Comparison of ENCODE assay signal across 9 cellular contexts in the genomic region with DNA sequence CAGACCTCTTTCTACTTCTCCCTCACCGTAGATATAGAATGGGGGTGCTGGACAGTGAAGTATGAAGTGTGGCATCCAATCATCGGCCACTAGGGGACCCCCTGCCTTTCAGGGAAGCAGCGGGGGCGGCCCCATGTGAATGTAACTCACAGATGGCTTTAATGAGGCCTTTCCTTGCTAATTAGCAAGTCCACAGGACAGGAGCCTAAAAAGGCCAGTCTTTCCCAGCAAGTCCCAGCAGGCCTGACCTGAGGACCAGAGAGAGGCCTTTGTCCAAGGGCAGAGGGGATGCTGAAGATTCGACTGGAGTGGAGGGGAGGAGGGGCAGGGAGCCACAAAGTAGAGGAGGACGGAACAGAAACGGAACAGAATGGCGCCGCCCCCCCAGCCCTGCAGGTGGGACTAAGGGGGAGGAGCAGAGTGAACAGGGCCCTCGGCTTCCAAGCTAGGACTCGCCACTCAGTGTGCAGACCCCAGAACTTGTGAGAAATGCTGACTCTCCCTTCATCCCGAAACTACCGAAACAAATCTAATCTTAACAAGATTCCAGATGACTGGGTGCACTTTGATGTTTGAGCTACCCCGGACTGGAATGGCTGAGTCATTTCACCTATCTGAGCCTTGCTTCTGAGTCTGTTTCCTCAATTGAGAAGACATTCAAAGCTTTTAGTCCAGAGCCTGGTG. TPM values are rescaled to one million over a fixed set of nuclear protein-coding genes. Genes with fewer than 3 reads are reported as not detected.
DNase-seq lines count a peak whose midpoint lies in the region; ATAC-seq, FAIRE-seq and TF ChIP-seq lines count a peak whose summit lies in the region.
"Had no signal": no experiment of that assay in that cellular context is flagged by ENCODE, and none has a peak within 500 bp of the region (broad histone marks: within the 10 kb centered on the region; RNA-seq: fewer than 3 reads in every experiment).

No MANE protein-coding gene starts in this region.

- H3K9me3 Mint-ChIP-seq in nephron progenitor cell, result peaks cover 2% of the 10 kb centered on the region

- no peak overlapping the region for H3K4me3 ChIP-seq in A549
- peak overlapping the region; percentile 36 for H3K4me3 ChIP-seq in OCI-LY7 (ENCODE audit: low read depth, low read length, poor library complexity, severe bottlenecking)

- peak overlapping the region; percentile 70 for H3K4me3 Mint-ChIP-seq in nephron progenitor cell

- no peaks in the 10 kb centered on the region for H3K9me2 ChIP-seq in OCI-LY7 (ENCODE audit: insufficient read depth, low read length)

- POLR2A ChIA-PET in A549 (lab: Yijun Ruan, JAX), result interaction anchor here (0.8 to 1.1 kb wide), 3 partner anchors 18 to 44 kb away, joined by 3 to 12 read pairs (median 3); no protein-coding TSS in a partner anchor
- POLR2A ChIA-PET in OCI-LY7 (lab: Charles Lee), result interaction anchor here (0.7 to 1.4 kb wide), 3 partner anchors 25 to 76 kb away, joined by 3 to 4 read pairs (median 3); no protein-coding TSS in a partner anchor

- no peaks in the 10 kb centered on the region for H3K36me3 ChIP-seq in OCI-LY7 (ENCODE audit: insufficient read depth, low read length)

- H3K4me1 Mint-ChIP-seq in nephron progenitor cell, result peaks cover 54% of the 10 kb centered on the region

- peak overlapping the region; percentile 84 to 91 for H3K27ac ChIP-seq in A549
- no peak overlapping the region for H3K27ac ChIP-seq in OCI-LY7 (ENCODE audit: low read depth, low read length, poor library complexity, severe bottlenecking)

- H3K27ac Mint-ChIP-seq in nephron progenitor cell, result peak overlapping the region; percentile 70

- H3K4me2 ChIP-seq in A549 (peak overlapping the region; percentile 76), OCI-LY7 (ENCODE audit: low read length) (peak overlapping the region; percentile 59)

- H3K36me3 Mint-ChIP-seq in nephron progenitor cell (ENCODE audit: low read depth), result peaks cover 2% of the 10 kb centered on the region

- H3K27me3 Mint-ChIP-seq in nephron progenitor cell (ENCODE audit: low read depth, poor library complexity), result peaks cover 16% of the 10 kb centered on the region

- H2AFZ ChIP-seq in OCI-LY7 (ENCODE audit: low read length), result peak overlapping the region; percentile 88

- CTCF ChIA-PET in A549 (lab: Yijun Ruan, JAX) (interaction anchor here (0.6 to 1.7 kb wide), 10 partner anchors 8 to 545 kb away, joined by 3 to 6 read pairs (median 4); no protein-coding TSS in a partner anchor), OCI-LY7 (lab: Charles Lee; ENCODE audit: unreplicated experiment) (no interaction called here)

- FAIRE-seq in A549 (lab: Jason Lieb, UNC), result no peak

- H3K79me2 ChIP-seq in OCI-LY7 (ENCODE audit: insufficient read depth, low read depth, low read length), result no peaks in the 10 kb centered on the region

- WGBS in A549 (ENCODE audit: missing lambda C conversion rate), result 29% methylated on average over 14 of the region's 14 CpGs

- intact Hi-C loops in OCI-LY7 (cut with micrococcal nuclease; ENCODE audit: unreplicated experiment), result no loop called here

- TF ChIP-seq RAD21 in A549 (conservative IDR thresholded peaks at IDR 0.05 in 1 of 2, IDR thresholded peaks at IDR 0.05 in 1 of 2), result no peak

- no peak for TF ChIP-seq EP300 in A549 (IDR thresholded peaks at IDR 0.05)

- peak; percentile 58 to 62 for DNase-seq in A549 (ENCODE audit: low read depth in 1 of 2, low spot score in 1 of 2)
- peak; percentile 75 for DNase-seq in OCI-LY7 (ENCODE audit: low spot score)
- peak; percentile 53 for DNase-seq in cerebellum (ENCODE audit: low spot score)
- peak; percentile 62 for DNase-seq in nephron progenitor cell
- DNase-seq in HuH-7 (ENCODE audit: low spot score), result no peak
- no peak for DNase-seq in ureter (ENCODE audit: low spot score)

- H3K9me3 ChIP-seq in A549, result no peaks in the 10 kb centered on the region
- no peaks in the 10 kb centered on the region for H3K9me3 ChIP-seq in OCI-LY7 (ENCODE audit: low read length)

- TF ChIP-seq POLR2A in A549 (IDR thresholded peaks at IDR 0.05; ENCODE audit: low read length), result no peak

- no TSS peak for BruUV-seq in OCI-LY7 (replicated peaks; lab: Mats Ljungman, UMichigan)

- H3K4me1 ChIP-seq in A549 (peaks cover 54% of the 10 kb centered on the region), OCI-LY7 (ENCODE audit: insufficient read depth, low read length, poor library complexity, severe bottlenecking) (peaks cover 12% of the 10 kb centered on the region)

- no peaks in the 10 kb centered on the region for H4K20me1 ChIP-seq in OCI-LY7 (ENCODE audit: insufficient read depth, low read length)

- peak; percentile 55 to 64; a peak in 5 of 6 replicates for ATAC-seq in A549
- peak; percentile 55 for ATAC-seq in GM18909 (IDR thresholded peaks at IDR 0.05; ENCODE audit: poor library complexity, unreplicated experiment)
- no peak for ATAC-seq in GM18907 (IDR thresholded peaks at IDR 0.05; ENCODE audit: unreplicated experiment)

- peak; percentile 28 for TF ChIP-seq CTCF in A549 (IDR thresholded peaks at IDR 0.05)
- peak; percentile 83 for TF ChIP-seq CTCF in OCI-LY7 (conservative IDR thresholded peaks at IDR 0.05; ENCODE audit: low read length)
- TF ChIP-seq CTCF in nephron progenitor cell (IDR thresholded peaks at IDR 0.05), result peak; percentile 41

TF ChIP-seq in A549, 52 proteins besides CTCF, POLR2A, EP300 and RAD21:
- no peak for TF ChIP-seq MAZ (IDR thresholded peaks at IDR 0.05; ENCODE audit: borderline replicate concordance, low read depth, low read length)
- TF ChIP-seq FOSL2 (IDR thresholded peaks at IDR 0.05), result no peak
- TF ChIP-seq FOSL2 (CRISPR knock-in tag; IDR thresholded peaks at IDR 0.05), result peak; percentile 52
- TF ChIP-seq KDM5A (IDR thresholded peaks at IDR 0.05), result no peak
- TF ChIP-seq, protein P1, sequence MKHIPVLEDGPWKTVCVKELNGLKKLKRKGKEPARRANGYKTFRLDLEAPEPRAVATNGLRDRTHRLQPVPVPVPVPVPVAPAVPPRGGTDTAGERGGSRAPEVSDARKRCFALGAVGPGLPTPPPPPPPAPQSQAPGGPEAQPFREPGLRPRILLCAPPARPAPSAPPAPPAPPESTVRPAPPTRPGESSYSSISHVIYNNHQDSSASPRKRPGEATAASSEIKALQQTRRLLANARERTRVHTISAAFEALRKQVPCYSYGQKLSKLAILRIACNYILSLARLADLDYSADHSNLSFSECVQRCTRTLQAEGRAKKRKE (CRISPR knock-in tag; IDR thresholded peaks at IDR 0.05; ENCODE audit: low read depth), result no peak
- TF ChIP-seq MAFK (IDR thresholded peaks at IDR 0.05; ENCODE audit: partially characterized antibody), result peak; percentile 74

RNA-seq across cellular contexts. Expression of gene C6orf132, which starts 5.8 kb away (rescaled TPM):
- polyA plus RNA-seq in A549 (2011; rRNA removed) (0.44 and 0.66 TPM in 2 replicates), A549 (2017; fragmentation: RNase III; extraction: RNeasy Plus Mini Kit Qiagen cat#74134 plus additional on column Dnase treatment) (0.58 to 1.1 TPM (median 0.96 TPM) in 3 replicates)
- polyA plus RNA-seq in A549 (2012; cell fraction: cytosol; rRNA removed), result 0.71 and 1.1 TPM in 2 replicates
- polyA plus RNA-seq in A549 (2012; cell fraction: nucleus; rRNA removed), result 0.40 and 0.69 TPM in 2 replicates
- polyA minus RNA-seq in A549 (2011; rRNA and poly(A)+ RNA removed), result 1.1 and 1.3 TPM in 2 replicates
- total RNA-seq in OCI-LY7 (2014; rRNA removed; shearing (Covaris generic)), result 0.03 TPM in 2 replicates
- total RNA-seq in OCI-LY7 (2022) (not detected in 2 replicates), cerebellum (not detected), ureter (69.3 TPM)

RNA-seq across cellular contexts. Expression of gene GUCA1A, which starts 36.5 kb away (rescaled TPM):
- polyA plus RNA-seq in A549 (2011; rRNA removed) (not detected in 2 replicates), A549 (2017; fragmentation: RNase III; extraction: RNeasy Plus Mini Kit Qiagen cat#74134 plus additional on column Dnase treatment) (not detected in 3 replicates)
- polyA plus RNA-seq in A549 (2012; cell fraction: cytosol; rRNA removed), result not detected in 2 replicates
- not detected in 2 replicates for polyA plus RNA-seq in A549 (2012; cell fraction: nucleus; rRNA removed)
- not detected in 2 replicates for polyA minus RNA-seq in A549 (2011; rRNA and poly(A)+ RNA removed)
- not detected in 2 replicates for total RNA-seq in OCI-LY7 (2014; rRNA removed; shearing (Covaris generic))
- total RNA-seq in OCI-LY7 (2022) (not detected in 2 replicates), cerebellum (1.6 TPM), ureter (not detected)
- total RNA-seq: liver had no signal
- polyA plus RNA-seq: liver had no signal

RNA-seq across cellular contexts. Expression of gene GUCA1B, which starts 58.1 kb away (rescaled TPM):
- polyA plus RNA-seq in A549 (2011; rRNA removed) (0.62 and 0.82 TPM in 2 replicates), A549 (2017; fragmentation: RNase III; extraction: RNeasy Plus Mini Kit Qiagen cat#74134 plus additional on column Dnase treatment) (0.90 to 1.0 TPM (median 0.98 TPM) in 3 replicates)
- polyA plus RNA-seq in A549 (2012; cell fraction: cytosol; rRNA removed), result 0.41 and 0.45 TPM in 2 replicates
- 1.1 and 2.3 TPM in 2 replicates for polyA plus RNA-seq in A549 (2012; cell fraction: nucleus; rRNA removed)
- 0.54 and 0.74 TPM in 2 replicates for polyA minus RNA-seq in A549 (2011; rRNA and poly(A)+ RNA removed)
- 1.4 and 1.9 TPM in 2 replicates for total RNA-seq in OCI-LY7 (2014; rRNA removed; shearing (Covaris generic))
- total RNA-seq in OCI-LY7 (2022) (3.0 and 4.3 TPM in 2 replicates), cerebellum (1.00 TPM), ureter (1.4 TPM)

Comparison
In these comparisons a context has a peak if more than half of its experiments do, and no peak if none do; other contexts are left out.
1. DNase-seq: peak in A549 (2 of 2), OCI-LY7 (single experiment), cerebellum (single experiment) and nephron progenitor cell (single experiment); none in HuH-7 (single experiment) and ureter (single experiment).
2. CTCF ChIP-seq: peak in every context shown above with its lines; median percentile 83 in OCI-LY7; 41 in nephron progenitor cell; 28 in A549.
3. RNA of gene C6orf132, which starts 5.8 kb away (total RNA-seq): 69.3 TPM in ureter (single experiment); 0.03 TPM in OCI-LY7 and not detected in cerebellum (single experiment); every median in the first group is over 10 times any median in the second.